1 cellular context compared by ENCODE assay signal in genomic region chr1:155273134-155273982, GRCh38.
A peak's percentile ranks its signal among the peaks of the same experiment; 100 is the strongest.
TF ChIP-seq lines count a peak whose summit lies in the region.

Gene CLK2, minus strand, starts transcription at chr1:155273504. Its CDS starts 2,527 bp downstream, at chr1:155270977.

TF ChIP-seq in HepG2, 621 proteins besides CTCF, POLR2A, EP300 and RAD21 (continued from another document and continues in another):
- TF ChIP-seq, protein P1, sequence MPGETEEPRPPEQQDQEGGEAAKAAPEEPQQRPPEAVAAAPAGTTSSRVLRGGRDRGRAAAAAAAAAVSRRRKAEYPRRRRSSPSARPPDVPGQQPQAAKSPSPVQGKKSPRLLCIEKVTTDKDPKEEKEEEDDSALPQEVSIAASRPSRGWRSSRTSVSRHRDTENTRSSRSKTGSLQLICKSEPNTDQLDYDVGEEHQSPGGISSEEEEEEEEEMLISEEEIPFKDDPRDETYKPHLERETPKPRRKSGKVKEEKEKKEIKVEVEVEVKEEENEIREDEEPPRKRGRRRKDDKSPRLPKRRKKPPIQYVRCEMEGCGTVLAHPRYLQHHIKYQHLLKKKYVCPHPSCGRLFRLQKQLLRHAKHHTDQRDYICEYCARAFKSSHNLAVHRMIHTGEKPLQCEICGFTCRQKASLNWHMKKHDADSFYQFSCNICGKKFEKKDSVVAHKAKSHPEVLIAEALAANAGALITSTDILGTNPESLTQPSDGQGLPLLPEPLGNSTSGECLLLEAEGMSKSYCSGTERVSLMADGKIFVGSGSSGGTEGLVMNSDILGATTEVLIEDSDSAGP (CRISPR knock-in tag; IDR thresholded peaks at IDR 0.05; ENCODE audit: borderline replicate concordance), result peak; percentile 72
- TF ChIP-seq, protein P2, sequence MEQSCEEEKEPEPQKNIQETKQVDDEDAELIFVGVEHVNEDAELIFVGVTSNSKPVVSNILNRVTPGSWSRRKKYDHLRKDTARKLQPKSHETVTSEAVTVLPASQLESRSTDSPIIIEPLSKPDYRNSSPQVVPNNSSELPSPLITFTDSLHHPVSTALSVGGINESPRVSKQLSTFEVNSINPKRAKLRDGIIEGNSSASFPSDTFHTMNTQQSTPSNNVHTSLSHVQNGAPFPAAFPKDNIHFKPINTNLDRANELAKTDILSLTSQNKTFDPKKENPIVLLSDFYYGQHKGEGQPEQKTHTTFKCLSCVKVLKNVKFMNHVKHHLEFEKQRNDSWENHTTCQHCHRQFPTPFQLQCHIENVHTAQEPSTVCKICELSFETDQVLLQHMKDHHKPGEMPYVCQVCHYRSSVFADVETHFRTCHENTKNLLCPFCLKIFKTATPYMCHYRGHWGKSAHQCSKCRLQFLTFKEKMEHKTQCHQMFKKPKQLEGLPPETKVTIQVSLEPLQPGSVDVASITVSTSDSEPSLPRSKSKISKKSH (CRISPR knock-in tag; IDR thresholded peaks at IDR 0.05; ENCODE audit: borderline replicate concordance), result no peak
- TF ChIP-seq ZNF788 (CRISPR knock-in tag; IDR thresholded peaks at IDR 0.05; ENCODE audit: borderline replicate concordance), result peak; percentile 90; the same call in 1 of the 2 replicates
- TF ChIP-seq ATAD3A (CRISPR knock-in tag; IDR thresholded peaks at IDR 0.05), result no peak
- TF ChIP-seq RARG (CRISPR knock-in tag; IDR thresholded peaks at IDR 0.05; ENCODE audit: low read depth), result no peak
- no peak for TF ChIP-seq NR2F6 (IDR thresholded peaks at IDR 0.05)
- peak; percentile 17; the same call in 1 of the 2 replicates for TF ChIP-seq NR2F6 (CRISPR knock-in tag; IDR thresholded peaks at IDR 0.05)
- peak; percentile 69; the same call in 1 of the 2 replicates for TF ChIP-seq SMAD1 (CRISPR knock-in tag; IDR thresholded peaks at IDR 0.05; ENCODE audit: borderline replicate concordance, low read depth)
- TF ChIP-seq MYPOP (CRISPR knock-in tag; IDR thresholded peaks at IDR 0.05), result no peak; the same call in 1 of the 2 replicates
- TF ChIP-seq, protein P3, sequence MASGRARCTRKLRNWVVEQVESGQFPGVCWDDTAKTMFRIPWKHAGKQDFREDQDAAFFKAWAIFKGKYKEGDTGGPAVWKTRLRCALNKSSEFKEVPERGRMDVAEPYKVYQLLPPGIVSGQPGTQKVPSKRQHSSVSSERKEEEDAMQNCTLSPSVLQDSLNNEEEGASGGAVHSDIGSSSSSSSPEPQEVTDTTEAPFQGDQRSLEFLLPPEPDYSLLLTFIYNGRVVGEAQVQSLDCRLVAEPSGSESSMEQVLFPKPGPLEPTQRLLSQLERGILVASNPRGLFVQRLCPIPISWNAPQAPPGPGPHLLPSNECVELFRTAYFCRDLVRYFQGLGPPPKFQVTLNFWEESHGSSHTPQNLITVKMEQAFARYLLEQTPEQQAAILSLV (CRISPR knock-in tag; IDR thresholded peaks at IDR 0.05; ENCODE audit: borderline replicate concordance), result no peak
- no peak for TF ChIP-seq PRDM4 (CRISPR knock-in tag; IDR thresholded peaks at IDR 0.05; ENCODE audit: borderline replicate concordance)
- TF ChIP-seq IRF2 (CRISPR knock-in tag; IDR thresholded peaks at IDR 0.05), result peak; percentile 56; the same call in 1 of the 2 replicates
- no peak for TF ChIP-seq ZSCAN22 (CRISPR knock-in tag; IDR thresholded peaks at IDR 0.05)
- no peak for TF ChIP-seq MAFK (conservative IDR thresholded peaks at IDR 0.05 in 1 of 2, IDR thresholded peaks at IDR 0.05 in 1 of 2; ENCODE audit: low read length in 2 of 2)
- TF ChIP-seq, protein P4, sequence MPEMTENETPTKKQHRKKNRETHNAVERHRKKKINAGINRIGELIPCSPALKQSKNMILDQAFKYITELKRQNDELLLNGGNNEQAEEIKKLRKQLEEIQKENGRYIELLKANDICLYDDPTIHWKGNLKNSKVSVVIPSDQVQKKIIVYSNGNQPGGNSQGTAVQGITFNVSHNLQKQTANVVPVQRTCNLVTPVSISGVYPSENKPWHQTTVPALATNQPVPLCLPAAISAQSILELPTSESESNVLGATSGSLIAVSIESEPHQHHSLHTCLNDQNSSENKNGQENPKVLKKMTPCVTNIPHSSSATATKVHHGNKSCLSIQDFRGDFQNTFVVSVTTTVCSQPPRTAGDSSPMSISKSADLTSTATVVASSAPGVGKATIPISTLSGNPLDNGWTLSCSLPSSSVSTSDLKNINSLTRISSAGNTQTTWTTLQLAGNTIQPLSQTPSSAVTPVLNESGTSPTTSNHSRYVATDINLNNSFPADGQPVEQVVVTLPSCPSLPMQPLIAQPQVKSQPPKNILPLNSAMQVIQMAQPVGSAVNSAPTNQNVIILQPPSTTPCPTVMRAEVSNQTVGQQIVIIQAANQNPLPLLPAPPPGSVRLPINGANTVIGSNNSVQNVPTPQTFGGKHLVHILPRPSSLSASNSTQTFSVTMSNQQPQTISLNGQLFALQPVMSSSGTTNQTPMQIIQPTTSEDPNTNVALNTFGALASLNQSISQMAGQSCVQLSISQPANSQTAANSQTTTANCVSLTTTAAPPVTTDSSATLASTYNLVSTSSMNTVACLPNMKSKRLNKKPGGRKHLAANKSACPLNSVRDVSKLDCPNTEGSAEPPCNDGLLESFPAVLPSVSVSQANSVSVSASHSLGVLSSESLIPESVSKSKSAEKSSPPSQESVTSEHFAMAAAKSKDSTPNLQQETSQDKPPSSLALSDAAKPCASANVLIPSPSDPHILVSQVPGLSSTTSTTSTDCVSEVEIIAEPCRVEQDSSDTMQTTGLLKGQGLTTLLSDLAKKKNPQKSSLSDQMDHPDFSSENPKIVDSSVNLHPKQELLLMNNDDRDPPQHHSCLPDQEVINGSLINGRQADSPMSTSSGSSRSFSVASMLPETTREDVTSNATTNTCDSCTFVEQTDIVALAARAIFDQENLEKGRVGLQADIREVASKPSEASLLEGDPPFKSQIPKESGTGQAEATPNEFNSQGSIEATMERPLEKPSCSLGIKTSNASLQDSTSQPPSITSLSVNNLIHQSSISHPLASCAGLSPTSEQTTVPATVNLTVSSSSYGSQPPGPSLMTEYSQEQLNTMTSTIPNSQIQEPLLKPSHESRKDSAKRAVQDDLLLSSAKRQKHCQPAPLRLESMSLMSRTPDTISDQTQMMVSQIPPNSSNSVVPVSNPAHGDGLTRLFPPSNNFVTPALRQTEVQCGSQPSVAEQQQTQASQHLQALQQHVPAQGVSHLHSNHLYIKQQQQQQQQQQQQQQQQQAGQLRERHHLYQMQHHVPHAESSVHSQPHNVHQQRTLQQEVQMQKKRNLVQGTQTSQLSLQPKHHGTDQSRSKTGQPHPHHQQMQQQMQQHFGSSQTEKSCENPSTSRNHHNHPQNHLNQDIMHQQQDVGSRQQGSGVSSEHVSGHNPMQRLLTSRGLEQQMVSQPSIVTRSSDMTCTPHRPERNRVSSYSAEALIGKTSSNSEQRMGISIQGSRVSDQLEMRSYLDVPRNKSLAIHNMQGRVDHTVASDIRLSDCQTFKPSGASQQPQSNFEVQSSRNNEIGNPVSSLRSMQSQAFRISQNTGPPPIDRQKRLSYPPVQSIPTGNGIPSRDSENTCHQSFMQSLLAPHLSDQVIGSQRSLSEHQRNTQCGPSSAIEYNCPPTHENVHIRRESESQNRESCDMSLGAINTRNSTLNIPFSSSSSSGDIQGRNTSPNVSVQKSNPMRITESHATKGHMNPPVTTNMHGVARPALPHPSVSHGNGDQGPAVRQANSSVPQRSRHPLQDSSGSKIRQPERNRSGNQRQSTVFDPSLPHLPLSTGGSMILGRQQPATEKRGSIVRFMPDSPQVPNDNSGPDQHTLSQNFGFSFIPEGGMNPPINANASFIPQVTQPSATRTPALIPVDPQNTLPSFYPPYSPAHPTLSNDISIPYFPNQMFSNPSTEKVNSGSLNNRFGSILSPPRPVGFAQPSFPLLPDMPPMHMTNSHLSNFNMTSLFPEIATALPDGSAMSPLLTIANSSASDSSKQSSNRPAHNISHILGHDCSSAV (CRISPR knock-in tag; IDR thresholded peaks at IDR 0.05; ENCODE audit: borderline replicate concordance), result no peak
- no peak; a peak in 1 of 4 replicates for TF ChIP-seq KLF16 (CRISPR knock-in tag; IDR thresholded peaks at IDR 0.05)
- TF ChIP-seq ZNF101 (CRISPR knock-in tag; IDR thresholded peaks at IDR 0.05; ENCODE audit: borderline replicate concordance, low read depth), result no peak
- no peak for TF ChIP-seq SMAD3 (CRISPR knock-in tag; IDR thresholded peaks at IDR 0.05)
- no peak for TF ChIP-seq ZNF10 (CRISPR knock-in tag; IDR thresholded peaks at IDR 0.05; ENCODE audit: borderline replicate concordance, low read depth)
- TF ChIP-seq, protein P5, sequence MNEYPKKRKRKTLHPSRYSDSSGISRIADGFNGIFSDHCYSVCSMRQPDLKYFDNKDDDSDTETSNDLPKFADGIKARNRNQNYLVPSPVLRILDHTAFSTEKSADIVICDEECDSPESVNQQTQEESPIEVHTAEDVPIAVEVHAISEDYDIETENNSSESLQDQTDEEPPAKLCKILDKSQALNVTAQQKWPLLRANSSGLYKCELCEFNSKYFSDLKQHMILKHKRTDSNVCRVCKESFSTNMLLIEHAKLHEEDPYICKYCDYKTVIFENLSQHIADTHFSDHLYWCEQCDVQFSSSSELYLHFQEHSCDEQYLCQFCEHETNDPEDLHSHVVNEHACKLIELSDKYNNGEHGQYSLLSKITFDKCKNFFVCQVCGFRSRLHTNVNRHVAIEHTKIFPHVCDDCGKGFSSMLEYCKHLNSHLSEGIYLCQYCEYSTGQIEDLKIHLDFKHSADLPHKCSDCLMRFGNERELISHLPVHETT (CRISPR knock-in tag; conservative IDR thresholded peaks at IDR 0.05), result peak; percentile 92
- TF ChIP-seq, protein P6, sequence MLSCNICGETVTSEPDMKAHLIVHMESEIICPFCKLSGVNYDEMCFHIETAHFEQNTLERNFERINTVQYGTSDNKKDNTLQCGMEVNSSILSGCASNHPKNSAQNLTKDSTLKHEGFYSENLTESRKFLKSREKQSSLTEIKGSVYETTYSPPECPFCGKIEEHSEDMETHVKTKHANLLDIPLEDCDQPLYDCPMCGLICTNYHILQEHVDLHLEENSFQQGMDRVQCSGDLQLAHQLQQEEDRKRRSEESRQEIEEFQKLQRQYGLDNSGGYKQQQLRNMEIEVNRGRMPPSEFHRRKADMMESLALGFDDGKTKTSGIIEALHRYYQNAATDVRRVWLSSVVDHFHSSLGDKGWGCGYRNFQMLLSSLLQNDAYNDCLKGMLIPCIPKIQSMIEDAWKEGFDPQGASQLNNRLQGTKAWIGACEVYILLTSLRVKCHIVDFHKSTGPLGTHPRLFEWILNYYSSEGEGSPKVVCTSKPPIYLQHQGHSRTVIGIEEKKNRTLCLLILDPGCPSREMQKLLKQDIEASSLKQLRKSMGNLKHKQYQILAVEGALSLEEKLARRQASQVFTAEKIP (CRISPR knock-in tag; IDR thresholded peaks at IDR 0.05; ENCODE audit: borderline replicate concordance), result no peak
- no peak for TF ChIP-seq HNRNPUL1 (IDR thresholded peaks at IDR 0.05; ENCODE audit: low read depth, low read length)
- no peak for TF ChIP-seq KLF13 (CRISPR knock-in tag; IDR thresholded peaks at IDR 0.05)
- no peak for TF ChIP-seq SUZ12 (IDR thresholded peaks at IDR 0.05; ENCODE audit: low read depth, low read length)
- TF ChIP-seq, protein P7, sequence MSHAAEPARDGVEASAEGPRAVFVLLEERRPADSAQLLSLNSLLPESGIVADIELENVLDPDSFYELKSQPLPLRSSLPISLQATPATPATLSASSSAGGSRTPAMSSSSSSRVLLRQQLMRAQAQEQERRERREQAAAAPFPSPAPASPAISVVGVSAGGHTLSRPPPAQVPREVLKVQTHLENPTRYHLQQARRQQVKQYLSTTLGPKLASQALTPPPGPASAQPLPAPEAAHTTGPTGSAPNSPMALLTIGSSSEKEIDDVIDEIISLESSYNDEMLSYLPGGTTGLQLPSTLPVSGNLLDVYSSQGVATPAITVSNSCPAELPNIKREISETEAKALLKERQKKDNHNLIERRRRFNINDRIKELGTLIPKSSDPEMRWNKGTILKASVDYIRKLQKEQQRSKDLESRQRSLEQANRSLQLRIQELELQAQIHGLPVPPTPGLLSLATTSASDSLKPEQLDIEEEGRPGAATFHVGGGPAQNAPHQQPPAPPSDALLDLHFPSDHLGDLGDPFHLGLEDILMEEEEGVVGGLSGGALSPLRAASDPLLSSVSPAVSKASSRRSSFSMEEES (CRISPR knock-in tag; IDR thresholded peaks at IDR 0.05), result peak; percentile 78; the same call in 1 of the 2 replicates
- TF ChIP-seq JARID2 (CRISPR knock-in tag; IDR thresholded peaks at IDR 0.05; ENCODE audit: insufficient replicate concordance), result no peak
